In genomic region chr11:2698386-2699184, GRCh38 we compare ENCODE assay signal across 8 cellular contexts. TPM values are rescaled to one million over a fixed set of nuclear protein-coding genes. Genes with fewer than 3 reads are reported as not detected.
DNase-seq lines count a peak whose midpoint lies in the region; FAIRE-seq and TF ChIP-seq lines count a peak whose summit lies in the region.

No MANE protein-coding gene starts in this region.

- no peak for TF ChIP-seq CTCF in chondrocyte (IDR thresholded peaks at IDR 0.05)

- no peak overlapping the region for H3K27ac ChIP-seq in ACC112 (ENCODE audit: low read depth, low read length)
- no peak overlapping the region for H3K27ac ChIP-seq in mucosa of rectum (ENCODE audit: low read depth in 2 of 2, low read length in 2 of 2)

- FAIRE-seq in GM19239 (lab: Jason Lieb, UNC) = no peak

- H3K4me1 ChIP-seq in ACC112 (ENCODE audit: control insufficient read depth, insufficient read depth, low read length, unreplicated experiment) = peaks cover 19% of the 10 kb centered on the region
- H3K4me1 ChIP-seq in mucosa of rectum (ENCODE audit: control insufficient read depth in 2 of 2, insufficient read depth in 2 of 2, low read length in 2 of 2) = peaks cover 0 to 9% of the 10 kb centered on the region in 2 donors

- H3K9ac ChIP-seq in mucosa of rectum (ENCODE audit: low read depth in 1 of 2, low read length in 2 of 2) = peak overlapping the region; percentile 38 to 81

- no peaks in the 10 kb centered on the region for H3K36me3 ChIP-seq in ACC112 (ENCODE audit: insufficient read depth, low read length)
- H3K36me3 ChIP-seq in mucosa of rectum (ENCODE audit: control insufficient read depth in 2 of 2, insufficient read depth in 2 of 2, low read length in 2 of 2) = no peaks in the 10 kb centered on the region

- H3K4me3 Mint-ChIP-seq in IgD-negative memory B cell (peak overlapping the region; percentile 76 to 90 (median 83)), chondrocyte (ENCODE audit: unreplicated experiment) (peak overlapping the region; percentile 87)

- H3K27ac Mint-ChIP-seq in IgD-negative memory B cell (peak overlapping the region in 2 of 3 donors; percentile 76 to 88), chondrocyte (ENCODE audit: unreplicated experiment) (peak overlapping the region; percentile 83)

- H3K36me3 Mint-ChIP-seq in IgD-negative memory B cell (peaks cover 4% of the 10 kb centered on the region), chondrocyte (ENCODE audit: low read depth) (no peaks in the 10 kb centered on the region)

- H3K79me2 ChIP-seq in ACC112 (ENCODE audit: control insufficient read depth, insufficient read depth, low read length, unreplicated experiment) = peaks cover 63% of the 10 kb centered on the region

- H3K27me3 ChIP-seq in ACC112 (ENCODE audit: insufficient read depth, low read length) (no peaks in the 10 kb centered on the region), mucosa of rectum (ENCODE audit: control insufficient read depth in 2 of 2, insufficient read depth in 2 of 2, low read length in 2 of 2) (no peaks in the 10 kb centered on the region)

- H3K9me3 ChIP-seq in mucosa of rectum (ENCODE audit: control insufficient read depth in 2 of 2, low read length in 2 of 2) = no peaks in the 10 kb centered on the region

- peak; percentile 28 for DNase-seq in chondrocyte (ENCODE audit: low spot score)
- no peak for DNase-seq in NCI-H1092 treated with DMSO at 0.1 percent for 48 hours (lab: John Stamatoyannopoulos, UW)
- no peak for DNase-seq in hepatic stellate cell (ENCODE audit: low spot score)
- DNase-seq in hypothalamus (lab: John Stamatoyannopoulos, UW) = no peak
- DNase-seq in GM19239 (ENCODE audit: insufficient read length, low spot score) = no peak

- no peaks in the 10 kb centered on the region for H3K27me3 Mint-ChIP-seq in IgD-negative memory B cell
- H3K27me3 Mint-ChIP-seq in chondrocyte (ENCODE audit: low read depth) = no peaks in the 10 kb centered on the region

- H2AFZ ChIP-seq in ACC112 (ENCODE audit: low read length, unreplicated experiment) = no peak overlapping the region

- no peaks in the 10 kb centered on the region for H3K9me3 Mint-ChIP-seq in IgD-negative memory B cell
- no peaks in the 10 kb centered on the region for H3K9me3 Mint-ChIP-seq in chondrocyte (ENCODE audit: low read depth)

- H3K4me1 Mint-ChIP-seq in IgD-negative memory B cell (peaks cover 17 to 37% (median 18%) of the 10 kb centered on the region in 3 donors), chondrocyte (ENCODE audit: low read depth) (peaks cover 57% of the 10 kb centered on the region)

- H3K4me3 ChIP-seq in ACC112 (ENCODE audit: low read depth, low read length) (peak overlapping the region; percentile 86), mucosa of rectum (ENCODE audit: low read length in 2 of 2) (peak overlapping the region; percentile 71 to 78)

RNA-seq across cellular contexts. Expression of gene KCNQ1OT1, which starts 1.2 kb away (rescaled TPM):
- 0.09 TPM for polyA plus RNA-seq in IgD-negative memory B cell
- total RNA-seq in chondrocyte = 2.5 to 8.5 TPM (median 2.7 TPM) in 3 replicates
